Comparison of ENCODE assay signal across 16 cellular contexts in genomic region chr1:186194107-186194756, GRCh38.
A peak's percentile ranks its signal among the peaks of the same experiment; 100 is the strongest.
DNase-seq lines count a peak whose midpoint lies in the region; ATAC-seq and TF ChIP-seq lines count a peak whose summit lies in the region.
"Had no signal": no experiment of that assay in that cellular context is flagged by ENCODE, and none has a peak within 500 bp of the region (broad histone marks: within the 10 kb centered on the region; RNA-seq: fewer than 3 reads in every experiment).

No MANE protein-coding gene starts in this region.

- no peak overlapping the region for H3K4me3 ChIP-seq in GM12865 (ENCODE audit: low read depth, low read length)
- H3K4me3 ChIP-seq: ovary, upper lobe of left lung had no signal

- peak; percentile 65 for DNase-seq in GM12865 (ENCODE audit: low read depth)
- DNase-seq in NCI-H748 treated with DMSO at 0.1 percent for 48 hours (lab: John Stamatoyannopoulos, UW): no peak
- no peak for DNase-seq in COR-L47 (lab: John Stamatoyannopoulos, UW)
- DNase-seq in NK-92 treated with Interleukin-12 subunit alpha and Interleukin-12 subunit beta, amount 100 ng/mL, for 24 hours (lab: John Stamatoyannopoulos, UW): no peak
- no peak for DNase-seq in SKM-1 treated with dmso at 0.1 percent for 144 hours (lab: John Stamatoyannopoulos, UW; ENCODE audit: unreplicated experiment)
- DNase-seq: activated CD4-positive, alpha-beta T cell treated with anti-CD3 and anti-CD28 coated beads for 1 hour; activated gamma-delta T cell treated with Interleukin-2 at 50 U/mL for 16 hours; cerebellar nuclear complex; GDM1; left cardiac atrium; NCI-H187; ovary; upper lobe of left lung had no signal

- ATAC-seq in GM19452 (IDR thresholded peaks at IDR 0.05; ENCODE audit: unreplicated experiment) (peak; percentile 90), HG02885 (IDR thresholded peaks at IDR 0.05; ENCODE audit: poor library complexity, unreplicated experiment) (peak; percentile 91), HG03571 (IDR thresholded peaks at IDR 0.05; ENCODE audit: unreplicated experiment) (peak; percentile 93)
- ATAC-seq: left cardiac atrium had no signal

- no peak for TF ChIP-seq CTCF in GM12865 (IDR thresholded peaks at IDR 0.05; ENCODE audit: insufficient read depth, low read depth, low read length, missing control alignments)
